Comparison of ENCODE assay signal across 11 cellular contexts in the genomic region with DNA sequence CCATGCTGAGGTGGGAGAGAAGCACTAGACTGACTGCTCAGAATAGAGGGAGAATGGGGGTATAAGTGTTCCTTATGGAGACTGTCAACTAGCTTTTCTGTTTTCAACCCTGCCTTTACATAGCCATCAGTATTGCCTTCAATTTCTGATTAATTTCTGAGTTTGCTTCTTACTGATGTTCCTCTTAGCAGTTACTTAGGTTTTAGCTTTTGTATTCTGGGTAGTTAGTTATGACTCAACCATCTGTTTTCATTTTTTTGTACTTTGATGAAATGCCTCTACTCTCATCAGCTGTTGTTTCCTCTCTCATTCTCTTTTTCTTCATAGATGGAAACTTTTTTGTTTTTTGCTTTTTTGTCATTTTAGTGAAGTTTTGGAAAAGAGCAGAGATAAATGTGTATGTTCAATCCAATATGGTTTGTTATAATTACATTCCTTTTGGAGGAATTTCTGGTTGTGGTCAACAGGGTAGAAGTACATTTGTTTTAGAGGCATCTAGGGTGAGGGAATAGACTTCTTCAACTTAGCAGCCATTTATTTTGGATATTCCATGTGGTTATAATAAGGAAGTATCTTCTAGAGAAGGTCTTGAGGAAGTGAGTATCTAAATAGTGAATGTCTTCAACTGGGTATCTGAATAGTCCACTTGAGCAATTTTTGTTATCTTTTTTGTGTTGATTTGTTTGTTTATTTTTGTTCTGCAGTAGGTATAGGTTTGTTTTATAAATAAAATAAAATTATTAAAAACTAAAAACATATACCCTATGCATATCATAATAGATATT. TPM values are rescaled to one million over a fixed set of nuclear protein-coding genes. Genes with fewer than 3 reads are reported as not detected.
DNase-seq lines count a peak whose midpoint lies in the region; ATAC-seq and TF ChIP-seq lines count a peak whose summit lies in the region.
"Had no signal": no experiment of that assay in that cellular context is flagged by ENCODE, and none has a peak within 500 bp of the region (broad histone marks: within the 10 kb centered on the region; RNA-seq: fewer than 3 reads in every experiment).

No MANE protein-coding gene starts in this region.

- no TSS peak for BruUV-seq in PC-3 (replicated peaks; lab: Mats Ljungman, UMichigan)

- TF ChIP-seq POLR2A in spleen (IDR thresholded peaks at IDR 0.05), result no peak

- H3K9me2 ChIP-seq in PC-3 (replicated peaks; ENCODE audit: low read length), result no peaks in the 10 kb centered on the region

- H3K79me2 ChIP-seq in PC-3 (ENCODE audit: low read length), result no peaks in the 10 kb centered on the region

- H3K4me3 ChIP-seq in fibroblast of mammary gland (ENCODE audit: control insufficient read depth, low read depth, low read length), result no peak overlapping the region
- H3K4me3 ChIP-seq in spleen, result no peak overlapping the region
- H3K4me3 ChIP-seq in PC-3 (ENCODE audit: low read length), result no peak overlapping the region
- no peak overlapping the region for H3K4me3 ChIP-seq in brain microvascular endothelial cell (ENCODE audit: low read depth, low read length)

- no peaks in the 10 kb centered on the region for H3K36me3 ChIP-seq in spleen
- H3K36me3 ChIP-seq in PC-3 (ENCODE audit: low read depth, low read length), result peaks cover 14% of the 10 kb centered on the region; the same call in 1 of the 2 replicates
- H3K36me3 ChIP-seq in brain microvascular endothelial cell (replicated peaks), result no peaks in the 10 kb centered on the region

- DNase-seq in fibroblast of mammary gland (ENCODE audit: low read depth), result peak; percentile 57
- no peak for DNase-seq in spleen
- DNase-seq in activated CD4-positive, alpha-beta T cell treated with anti-CD3 and anti-CD28 coated beads, Interleukin-2, amount 50 U/mL, for 4 hours, result no peak
- no peak for DNase-seq in PC-3
- no peak for DNase-seq in brain microvascular endothelial cell
- DNase-seq: activated CD4-positive, alpha-beta T cell treated with anti-CD3 and anti-CD28 coated beads, Interleukin-2, amount 50 U/mL, for 1 hour; DMS79 treated with DMSO at 0.1 percent for 48 hours; naive thymus-derived CD4-positive, alpha-beta T cell had no signal

- no peak overlapping the region for H2AFZ ChIP-seq in PC-3 (ENCODE audit: low read length)

- no peak overlapping the region for H3K9ac ChIP-seq in PC-3 (ENCODE audit: low read length)

- POLR2A ChIA-PET in PC-3 (lab: Charles Lee; ENCODE audit: unreplicated experiment), result no interaction called here

- H3K4me1 ChIP-seq in spleen (no peaks in the 10 kb centered on the region), PC-3 (ENCODE audit: insufficient read depth, low read length) (no peaks in the 10 kb centered on the region)

- intact Hi-C loops in spleen (cut with DNase I; ENCODE audit: low total_unique reads), result loop anchor here (5.0 kb wide), 1 partner anchor 314 kb away; the partner anchor contains the start of gene IGF1
- intact Hi-C loops in PC-3 (cut with micrococcal nuclease), result no loop called here

- no peaks in the 10 kb centered on the region for H3K27me3 ChIP-seq in spleen (replicated peaks in 1 of 7)
- no peaks in the 10 kb centered on the region for H3K27me3 ChIP-seq in PC-3 (ENCODE audit: low read length)
- no peaks in the 10 kb centered on the region for H3K27me3 ChIP-seq in brain microvascular endothelial cell (replicated peaks)

- H3K9me3 ChIP-seq in spleen, result no peaks in the 10 kb centered on the region
- no peaks in the 10 kb centered on the region for H3K9me3 ChIP-seq in PC-3 (ENCODE audit: low read length)

- peak; percentile 70 for ATAC-seq in GM18499 (IDR thresholded peaks at IDR 0.05; ENCODE audit: insufficient read depth, unreplicated experiment)
- ATAC-seq in GM21447 (IDR thresholded peaks at IDR 0.05; ENCODE audit: unreplicated experiment), result peak; percentile 57
- peak; percentile 59 for ATAC-seq in HG03521 (IDR thresholded peaks at IDR 0.05; ENCODE audit: unreplicated experiment)
- ATAC-seq in PC-3, result no peak
- ATAC-seq: naive thymus-derived CD4-positive, alpha-beta T cell had no signal

- H3F3A ChIP-seq in PC-3 (ENCODE audit: low read length, unreplicated experiment), result no peaks in the 10 kb centered on the region

- no peak overlapping the region for H3K27ac ChIP-seq in spleen
- H3K27ac ChIP-seq in PC-3 (ENCODE audit: low read length), result no peak overlapping the region
- H3K27ac ChIP-seq in brain microvascular endothelial cell, result no peak overlapping the region

- CTCF ChIA-PET in PC-3 (lab: Charles Lee), result no interaction called here

- in situ Hi-C loops in brain microvascular endothelial cell (cut with HindIII; ENCODE audit: low pct_ligation_motif_present, low sequenced_read_pairs), result no loop called here

- TF ChIP-seq CTCF in fibroblast of mammary gland (conservative IDR thresholded peaks at IDR 0.05; ENCODE audit: control insufficient read depth, insufficient read depth, low read depth, low read length) (no peak), spleen (IDR thresholded peaks at IDR 0.05 in 8 of 11, conservative IDR thresholded peaks at IDR 0.05 in 3 of 11) (no peak), PC-3 (conservative IDR thresholded peaks at IDR 0.05; ENCODE audit: low read depth, low read length) (no peak), brain microvascular endothelial cell (IDR thresholded peaks at IDR 0.05; ENCODE audit: low read depth, low read length, missing control alignments) (no peak)

- H3K4me2 ChIP-seq in PC-3 (ENCODE audit: low read length), result no peak overlapping the region

- H4K20me1 ChIP-seq in PC-3 (ENCODE audit: low read length), result no peaks in the 10 kb centered on the region

RNA-seq across cellular contexts. Expression of gene PMCH, which starts 29.6 kb away (rescaled TPM):
- 1 to 10 TPM in 1 of 7 donors, not detected in 6; 2.4 TPM for total RNA-seq in spleen
- polyA plus RNA-seq in spleen, result under 1 TPM; 0.17 to 0.80 (median 0.48) TPM
- total RNA-seq in PC-3 (2014; rRNA removed), result not detected in 2 replicates
- polyA plus RNA-seq: naive thymus-derived CD4-positive, alpha-beta T cell had no signal

RNA-seq across cellular contexts. Expression of gene PARPBP, which starts 48.0 kb away (rescaled TPM):
- 1 to 10 TPM; 2.9 to 7.7 (median 5.8) TPM for total RNA-seq in spleen
- 1 to 10 TPM; 3.0 to 4.8 (median 3.3) TPM for polyA plus RNA-seq in spleen
- 22.5 and 23.0 TPM in 2 replicates for total RNA-seq in PC-3 (2014; rRNA removed)

RNA-seq across cellular contexts. Expression of gene NUP37, which starts 48.1 kb away (rescaled TPM):
- 10 to 100 TPM; 14.8 to 26.5 (median 19.2) TPM for total RNA-seq in spleen
- 10 to 100 TPM; 11.2 to 23.0 (median 18.1) TPM for polyA plus RNA-seq in spleen
- 81.6 and 84.3 TPM in 2 replicates for total RNA-seq in PC-3 (2014; rRNA removed)
